ENCODE assay signal across 11 cellular contexts in the genomic region with DNA sequence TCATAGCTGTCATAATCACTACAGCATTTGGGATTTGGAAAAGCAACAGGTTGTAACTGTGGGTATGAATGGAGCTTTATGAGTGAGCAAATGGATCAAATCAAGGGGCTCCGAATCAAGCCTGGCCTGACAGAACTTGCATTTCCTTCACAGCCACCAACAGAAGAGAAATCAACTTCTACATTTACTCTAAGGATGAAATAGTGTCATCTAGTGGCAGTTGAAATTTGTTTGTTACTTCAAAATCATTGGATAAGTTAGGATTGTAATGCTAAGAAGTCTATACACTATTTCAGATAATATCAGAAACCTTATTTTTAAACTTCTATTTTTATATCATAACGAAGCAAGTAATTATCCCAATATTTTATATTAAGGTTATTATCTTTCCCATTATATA. TPM values are rescaled to one million over a fixed set of nuclear protein-coding genes. Genes with fewer than 3 reads are reported as not detected.
DNase-seq lines count a peak whose midpoint lies in the region; ATAC-seq and TF ChIP-seq lines count a peak whose summit lies in the region.
"Had no signal": no experiment of that assay in that cellular context is flagged by ENCODE, and none has a peak within 500 bp of the region (broad histone marks: within the 10 kb centered on the region; RNA-seq: fewer than 3 reads in every experiment).

No MANE protein-coding gene starts in this region.

- H3K9me3 ChIP-seq in Panc1 (ENCODE audit: control insufficient read depth, insufficient read depth, low read depth, low read length) = no peaks in the 10 kb centered on the region

- no peaks in the 10 kb centered on the region for H3K4me1 ChIP-seq in Panc1 (ENCODE audit: control insufficient read depth, insufficient read depth, low read length)

- BruUV-seq in Panc1 (replicated peaks; lab: Mats Ljungman, UMichigan) = no TSS peak

- H3K27me3 ChIP-seq in Panc1 (ENCODE audit: control insufficient read depth, insufficient read depth, low read length) = no peaks in the 10 kb centered on the region

- POLR2A ChIA-PET in Panc1 (lab: Charles Lee) = no interaction called here

- no peak overlapping the region for H3K4me3 ChIP-seq in Panc1 (ENCODE audit: low read depth in 2 of 2, low read length in 2 of 2)

- in situ Hi-C loops in Panc1 (cut with HindIII; ENCODE audit: low pct_unique_long_range_greater_than_20kb, low sequenced_read_pairs) = no loop called here

- ATAC-seq in Panc1 = no peak
- ATAC-seq: activated CD4-positive, CD25-positive, alpha-beta regulatory T cell treated with anti-CD3 and anti-CD28 coated beads, Interleukin-2, amount 50 U/mL, for 24 hours had no signal

- peak; percentile 51 for TF ChIP-seq CTCF in 22Rv1 (IDR thresholded peaks at IDR 0.05)
- TF ChIP-seq CTCF in GM12872 (IDR thresholded peaks at IDR 0.05; ENCODE audit: insufficient read depth, low read depth, low read length) = peak; percentile 48; the same call in 1 of the 3 replicates
- TF ChIP-seq CTCF in Panc1 (IDR thresholded peaks at IDR 0.05) = peak; percentile 27; the same call in 1 of the 2 replicates

- DNase-seq in Panc1 (ENCODE audit: low read depth, low spot score) (no peak), globus pallidus (ENCODE audit: low spot score) (peak; percentile 37), NCI-H526 treated with DMSO at 0.1 percent for 48 hours (lab: John Stamatoyannopoulos, UW) (no peak), substantia nigra (lab: John Stamatoyannopoulos, UW) (no peak), GM19240 (ENCODE audit: insufficient read length, low spot score) (no peak), D341Med (ENCODE audit: low spot score) (no peak)
- DNase-seq: activated effector memory CD4-positive, alpha-beta T cell treated with anti-CD3 and anti-CD28 coated beads, Interleukin-2, amount 50 U/mL, for 16 hours; head of caudate nucleus had no signal

- CTCF ChIA-PET in Panc1 (lab: Charles Lee) = no interaction called here

- intact Hi-C loops in Panc1 (cut with micrococcal nuclease; ENCODE audit: unreplicated experiment) = no loop called here

- H3K27ac ChIP-seq in 22Rv1 (no peak overlapping the region), Panc1 (ENCODE audit: low read length) (no peak overlapping the region), substantia nigra (ENCODE audit: low read depth, low read length, poor library complexity, severe bottlenecking) (no peak overlapping the region)

- no peaks in the 10 kb centered on the region for H3K36me3 ChIP-seq in Panc1 (ENCODE audit: control insufficient read depth, insufficient read depth, low read length)

RNA-seq across cellular contexts. Expression of a gene that starts 10.7 kb away (rescaled TPM):
- total RNA-seq in Panc1 (2021; ENCODE audit: unreplicated experiment) = 4.2 TPM
- polyA plus RNA-seq in Panc1 (2012; ENCODE audit: insufficient read length) = 2.3 TPM
